ENCODE assay signal across 20 cellular contexts in the genomic region with DNA sequence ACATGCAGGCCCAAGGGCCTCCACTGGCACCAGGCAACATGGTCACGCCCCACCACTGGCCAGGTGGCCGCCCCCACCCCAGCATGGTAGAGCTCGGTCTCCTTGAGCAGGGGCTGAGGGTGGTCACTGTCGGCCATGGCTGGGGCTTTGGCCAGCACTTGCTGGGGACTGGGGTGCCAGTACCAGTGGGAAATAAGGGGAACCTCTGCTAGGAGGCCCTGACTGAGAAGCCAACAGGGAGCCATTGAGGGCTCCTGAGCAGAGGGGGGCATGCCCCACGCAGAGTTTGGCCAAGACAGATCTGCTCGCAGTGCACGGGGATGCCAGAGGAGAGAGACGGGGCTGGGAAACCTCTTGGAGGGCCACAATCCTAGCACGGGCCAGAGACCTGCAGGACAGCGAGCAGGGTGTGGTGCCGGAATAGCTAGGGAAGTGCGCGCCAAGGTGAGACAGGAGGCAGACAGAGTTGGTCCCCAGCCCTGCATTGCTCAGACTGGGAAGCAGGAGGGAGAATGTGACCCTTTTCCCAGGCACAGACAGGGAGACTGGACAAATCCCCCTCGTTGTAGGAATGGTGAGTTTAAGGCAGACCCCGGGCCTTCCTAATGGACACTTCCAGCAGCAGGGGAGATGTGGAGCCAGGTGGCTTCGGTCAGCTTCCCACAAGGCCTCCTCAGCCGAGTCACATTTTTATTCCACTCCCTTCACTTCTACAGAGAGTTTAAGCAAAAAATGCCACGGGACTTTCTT.
DNase-seq lines count a peak whose midpoint lies in the region; ATAC-seq lines count a peak whose summit lies in the region.
"Had no signal": no experiment of that assay in that cellular context is flagged by ENCODE, and none has a peak within 500 bp of the region (broad histone marks: within the 10 kb centered on the region; RNA-seq: fewer than 3 reads in every experiment).

No MANE protein-coding gene starts in this region.

- H2BK15ac ChIP-seq in neuronal stem cell (ENCODE audit: low read length): no peak overlapping the region

- no peak overlapping the region for H3K4me2 ChIP-seq in neuronal stem cell (ENCODE audit: insufficient read depth, low read length, poor library complexity, severe bottlenecking)
- H3K4me2 ChIP-seq: PC-9 had no signal

- H3K4me3 Mint-ChIP-seq in activated naive CD4-positive, alpha-beta T cell treated with anti-CD3 and anti-CD28 coated beads, Interleukin-2, amount 10 ng/mL, durations not matched to agents 7 days and 5 days: no peak overlapping the region
- no peak overlapping the region for H3K4me3 Mint-ChIP-seq in activated naive CD4-positive, alpha-beta T cell treated with anti-CD3 and anti-CD28 coated beads for 36 hours
- H3K4me3 Mint-ChIP-seq: CD4-positive, alpha-beta T cell had no signal

- no peak overlapping the region for H2BK5ac ChIP-seq in neuronal stem cell (ENCODE audit: low read length)

- no peaks in the 10 kb centered on the region for H3K79me1 ChIP-seq in neuronal stem cell (ENCODE audit: low read depth, low read length)

- peaks cover 50% of the 10 kb centered on the region for H3K27me3 Mint-ChIP-seq in activated naive CD4-positive, alpha-beta T cell treated with anti-CD3 and anti-CD28 coated beads, Interleukin-2, amount 10 ng/mL, durations not matched to agents 7 days and 5 days
- peaks cover 15% of the 10 kb centered on the region for H3K27me3 Mint-ChIP-seq in activated naive CD4-positive, alpha-beta T cell treated with anti-CD3 and anti-CD28 coated beads for 36 hours (ENCODE audit: low read depth)

- no peak for ATAC-seq in HG03097 (IDR thresholded peaks at IDR 0.05; ENCODE audit: low FRiP score, unreplicated experiment)
- ATAC-seq: Right ventricle myocardium inferior had no signal

- no peaks in the 10 kb centered on the region for H3K9me3 ChIP-seq in neuronal stem cell (replicated peaks in 1 of 2; ENCODE audit: control insufficient read depth in 2 of 2, insufficient read depth in 1 of 2, low read depth in 1 of 2, low read length in 2 of 2)

- no peak overlapping the region for H3K27ac Mint-ChIP-seq in activated naive CD4-positive, alpha-beta T cell treated with anti-CD3 and anti-CD28 coated beads, Interleukin-2, amount 10 ng/mL, durations not matched to agents 7 days and 5 days
- no peak overlapping the region for H3K27ac Mint-ChIP-seq in activated naive CD4-positive, alpha-beta T cell treated with anti-CD3 and anti-CD28 coated beads for 36 hours
- H3K27ac Mint-ChIP-seq: CD4-positive, alpha-beta T cell had no signal

- H3K18ac ChIP-seq in neuronal stem cell (ENCODE audit: low read length): no peak overlapping the region

- H3K4me1 ChIP-seq in neuronal stem cell (ENCODE audit: control insufficient read depth in 2 of 2, insufficient read depth in 1 of 2, low read depth in 1 of 2, low read length in 2 of 2): peaks cover 0 to 3% of the 10 kb centered on the region in 2 donors

- peaks cover 7% of the 10 kb centered on the region for H3K9me3 Mint-ChIP-seq in activated naive CD4-positive, alpha-beta T cell treated with anti-CD3 and anti-CD28 coated beads, Interleukin-2, amount 10 ng/mL, durations not matched to agents 7 days and 5 days
- H3K9me3 Mint-ChIP-seq in activated naive CD4-positive, alpha-beta T cell treated with anti-CD3 and anti-CD28 coated beads for 36 hours: peaks cover 3% of the 10 kb centered on the region
- H3K9me3 Mint-ChIP-seq: CD4-positive, alpha-beta T cell had no signal

- H4K8ac ChIP-seq in neuronal stem cell (ENCODE audit: low read depth, low read length): no peak overlapping the region

- WGBS in neuronal stem cell (ENCODE audit: extremely low coverage in 2 of 2, insufficient read length in 2 of 2, insufficient replicate concordance in 1 of 2), 2 donors: no CpG with 5 or more reads among the region's 18 CpGs

- no peak overlapping the region for H3K14ac ChIP-seq in neuronal stem cell (ENCODE audit: low read length)

- CTCF ChIA-PET in activated naive CD4-positive, alpha-beta T cell treated with anti-CD3 and anti-CD28 coated beads, Interleukin-2, amount 10 ng/mL, durations not matched to agents 7 days and 5 days (lab: Charles Lee): no interaction called here
- CTCF ChIA-PET in activated naive CD4-positive, alpha-beta T cell treated with anti-CD3 and anti-CD28 coated beads for 36 hours (lab: Charles Lee): interaction anchor here (0.5 kb wide), 1 partner anchor 561 kb away, joined by 3 read pairs; no protein-coding TSS in a partner anchor

- no peak overlapping the region for H2BK120ac ChIP-seq in neuronal stem cell (ENCODE audit: low read depth, low read length)

- H3K27ac ChIP-seq in neuronal stem cell (replicated peaks; ENCODE audit: low read length): no peak overlapping the region
- H3K27ac ChIP-seq: PC-9 had no signal

- H3K4me1 Mint-ChIP-seq in activated naive CD4-positive, alpha-beta T cell treated with anti-CD3 and anti-CD28 coated beads, Interleukin-2, amount 10 ng/mL, durations not matched to agents 7 days and 5 days: no peaks in the 10 kb centered on the region
- no peaks in the 10 kb centered on the region for H3K4me1 Mint-ChIP-seq in activated naive CD4-positive, alpha-beta T cell treated with anti-CD3 and anti-CD28 coated beads for 36 hours (ENCODE audit: low read depth)

- intact Hi-C loops in activated naive CD4-positive, alpha-beta T cell treated with anti-CD3 and anti-CD28 coated beads for 36 hours (cut with micrococcal nuclease): no loop called here

- H3K4me3 ChIP-seq in neuronal stem cell (ENCODE audit: low read length in 2 of 2): no peak overlapping the region
- H3K4me3 ChIP-seq: PC-9 had no signal

- no peak overlapping the region for H2AK5ac ChIP-seq in neuronal stem cell (ENCODE audit: low read depth, low read length)

- no peaks in the 10 kb centered on the region for H3K36me3 ChIP-seq in neuronal stem cell (replicated peaks in 1 of 2; ENCODE audit: control insufficient read depth in 2 of 2, insufficient read depth in 2 of 2, low read length in 2 of 2)

- no peak overlapping the region for H2AFZ ChIP-seq in neuronal stem cell (ENCODE audit: low read length)
- H2AFZ ChIP-seq: PC-9 had no signal

- H3K23ac ChIP-seq in neuronal stem cell (ENCODE audit: low read depth, low read length, poor library complexity): peak overlapping the region; percentile 5

- no peak overlapping the region for H3K4ac ChIP-seq in neuronal stem cell (ENCODE audit: low read length)

- peaks cover 0 to 4% (median 0%) of the 10 kb centered on the region in 3 experiments for H3K27me3 ChIP-seq in neuronal stem cell (ENCODE audit: control insufficient read depth in 3 of 3, insufficient read depth in 3 of 3, low read depth in 1 of 3, low read length in 3 of 3)

- H4K91ac ChIP-seq in neuronal stem cell (ENCODE audit: low read depth, low read length, poor library complexity): no peak overlapping the region

- no peak overlapping the region for H3K9ac ChIP-seq in neuronal stem cell (ENCODE audit: low read depth, low read length, poor library complexity)

- peak; percentile 59 for DNase-seq in activated effector memory CD4-positive, alpha-beta T cell treated with anti-CD3 and anti-CD28 coated beads, Interleukin-2, amount 50 U/mL, for 16 hours
- DNase-seq in activated effector memory CD4-positive, alpha-beta T cell treated with Interleukin-2 at 50 U/mL for 16 hours: no peak
- DNase-seq in ecto neural progenitor cell (ENCODE audit: low spot score) (peak; percentile 34), neuronal stem cell (ENCODE audit: low spot score) (no peak), ureter (ENCODE audit: low spot score) (peak; percentile 34)
- DNase-seq in activated naive CD4-positive, alpha-beta T cell treated with anti-CD3 and anti-CD28 coated beads, Interleukin-2, amount 10 ng/mL, durations not matched to agents 7 days and 5 days: no peak
- no peak for DNase-seq in activated naive CD4-positive, alpha-beta T cell treated with anti-CD3 and anti-CD28 coated beads for 36 hours
- DNase-seq: Calu3, DMS79 treated with DMSO at 0.1 percent for 48 hours, GDM1, IMR-90, Kasumi-1, NCI-H1105 treated with DMSO at 0.1 percent for 48 hours, NCI-H187, NCI-H446, NCI-H748 treated with DMSO at 0.1 percent for 48 hours, PC-9 had no signal

- no peak overlapping the region for H2BK12ac ChIP-seq in neuronal stem cell (ENCODE audit: low read length)

- peaks cover 2% of the 10 kb centered on the region for H3K36me3 Mint-ChIP-seq in activated naive CD4-positive, alpha-beta T cell treated with anti-CD3 and anti-CD28 coated beads, Interleukin-2, amount 10 ng/mL, durations not matched to agents 7 days and 5 days
- H3K36me3 Mint-ChIP-seq in activated naive CD4-positive, alpha-beta T cell treated with anti-CD3 and anti-CD28 coated beads for 36 hours (ENCODE audit: low read depth): no peaks in the 10 kb centered on the region

Comparison
In these comparisons a context has a peak if more than half of its experiments do, and no peak if none do; other contexts are left out.
1. DNase-seq: peak in activated effector memory CD4-positive, alpha-beta T cell treated with anti-CD3 and anti-CD28 coated beads, Interleukin-2, amount 50 U/mL, for 16 hours (single experiment), ecto neural progenitor cell (single experiment) and ureter (single experiment); none in activated effector memory CD4-positive, alpha-beta T cell treated with Interleukin-2 at 50 U/mL for 16 hours (single experiment), neuronal stem cell (single experiment), activated naive CD4-positive, alpha-beta T cell treated with anti-CD3 and anti-CD28 coated beads, Interleukin-2, amount 10 ng/mL, durations not matched to agents 7 days and 5 days (single experiment) and activated naive CD4-positive, alpha-beta T cell treated with anti-CD3 and anti-CD28 coated beads for 36 hours (single experiment).